ENCODE assay signal across 9 cellular contexts in the genomic region with DNA sequence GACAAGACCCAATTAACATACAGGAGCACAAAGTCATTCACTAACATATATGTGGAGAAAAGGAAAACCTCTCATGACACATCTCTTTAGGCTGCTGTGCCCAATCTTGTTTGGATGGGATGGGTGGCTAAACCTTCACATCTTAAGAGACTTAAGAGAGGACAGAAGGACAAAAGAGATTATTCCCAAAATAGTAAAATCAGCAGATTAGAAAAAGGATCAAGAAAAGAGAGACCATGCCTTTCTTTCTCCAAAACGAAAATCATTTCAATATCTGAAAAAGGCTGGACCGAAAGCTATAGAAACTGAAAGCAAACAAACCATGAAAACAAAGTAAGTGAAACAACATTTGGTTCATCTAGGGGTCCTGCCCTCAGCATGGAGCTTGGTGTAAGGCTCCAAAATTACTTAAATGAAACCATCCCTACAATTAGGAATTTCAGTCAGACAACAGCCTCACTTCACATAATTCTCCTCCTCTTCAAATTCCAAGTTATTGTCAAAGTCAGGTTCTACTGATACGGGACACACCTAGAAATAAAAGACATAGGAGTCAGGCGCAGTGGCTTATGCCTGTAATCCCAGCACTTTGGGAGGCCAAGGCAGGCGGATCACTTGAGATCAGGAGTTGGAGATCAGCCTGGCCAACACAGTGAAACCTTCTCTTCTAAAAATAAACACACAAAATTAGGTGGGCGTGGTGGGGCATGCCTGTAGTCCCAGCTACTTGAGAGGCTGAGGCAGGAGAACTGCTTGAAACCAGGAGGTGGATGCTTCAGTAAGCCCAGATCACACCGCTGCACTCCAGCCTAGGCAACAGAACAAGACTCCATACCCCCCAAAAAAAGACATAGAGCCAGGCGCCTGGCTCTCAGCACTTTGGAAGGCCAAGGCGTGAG. TPM values are rescaled to one million over a fixed set of nuclear protein-coding genes. Genes with fewer than 3 reads are reported as not detected.
DNase-seq lines count a peak whose midpoint lies in the region; ATAC-seq and TF ChIP-seq lines count a peak whose summit lies in the region.
"Had no signal": no experiment of that assay in that cellular context is flagged by ENCODE, and none has a peak within 500 bp of the region (broad histone marks: within the 10 kb centered on the region; RNA-seq: fewer than 3 reads in every experiment).

No MANE protein-coding gene starts in this region.

- peaks cover 68% of the 10 kb centered on the region for H4K20me1 ChIP-seq in KMS-11 (ENCODE audit: insufficient read depth)

- ATAC-seq in CD4-positive, CD25-positive, alpha-beta regulatory T cell (ENCODE audit: low read depth in 2 of 2) = no peak
- peak; percentile 23 for ATAC-seq in central memory CD8-positive, alpha-beta T cell (replicated peaks; ENCODE audit: extremely low read depth, poor library complexity, severe bottlenecking)
- no peak for ATAC-seq in naive thymus-derived CD8-positive, alpha-beta T cell
- ATAC-seq in GM18502 (IDR thresholded peaks at IDR 0.05; ENCODE audit: poor library complexity, unreplicated experiment) (no peak), HG02623 (IDR thresholded peaks at IDR 0.05; ENCODE audit: unreplicated experiment) (no peak)

- peaks cover 73% of the 10 kb centered on the region for H3K4me1 ChIP-seq in CD4-positive, CD25-positive, alpha-beta regulatory T cell (ENCODE audit: control insufficient read depth, insufficient read depth, low read length, poor library complexity, severe bottlenecking)
- H3K4me1 ChIP-seq in KMS-11 (ENCODE audit: low read depth, poor library complexity, severe bottlenecking) = peaks cover 75% of the 10 kb centered on the region

- H3K9me3 Mint-ChIP-seq in CD4-positive, CD25-positive, alpha-beta regulatory T cell = no peaks in the 10 kb centered on the region
- H3K9me3 Mint-ChIP-seq in central memory CD8-positive, alpha-beta T cell = no peaks in the 10 kb centered on the region
- no peaks in the 10 kb centered on the region for H3K9me3 Mint-ChIP-seq in naive thymus-derived CD8-positive, alpha-beta T cell

- H3K27me3 Mint-ChIP-seq in CD4-positive, CD25-positive, alpha-beta regulatory T cell = no peaks in the 10 kb centered on the region
- H3K27me3 Mint-ChIP-seq in central memory CD8-positive, alpha-beta T cell = no peaks in the 10 kb centered on the region
- H3K27me3 Mint-ChIP-seq in naive thymus-derived CD8-positive, alpha-beta T cell = no peaks in the 10 kb centered on the region

- no peaks in the 10 kb centered on the region for H3K27me3 ChIP-seq in CD4-positive, CD25-positive, alpha-beta regulatory T cell (ENCODE audit: control insufficient read depth, insufficient read depth, low read length)
- H3K27me3 ChIP-seq in KMS-11 (ENCODE audit: insufficient read depth, low read depth) = no peaks in the 10 kb centered on the region

- H3K27ac ChIP-seq in CD4-positive, CD25-positive, alpha-beta regulatory T cell (ENCODE audit: insufficient read depth, low read length, poor library complexity, severe bottlenecking) = peak overlapping the region; percentile 75
- peak overlapping the region; percentile 19; the same call in 1 of the 2 replicates for H3K27ac ChIP-seq in KMS-11

- peaks cover 61 to 92% (median 76%) of the 10 kb centered on the region in 4 donors for H3K4me1 Mint-ChIP-seq in CD4-positive, CD25-positive, alpha-beta regulatory T cell
- H3K4me1 Mint-ChIP-seq in central memory CD8-positive, alpha-beta T cell = peaks cover 78% of the 10 kb centered on the region
- H3K4me1 Mint-ChIP-seq in naive thymus-derived CD8-positive, alpha-beta T cell = peaks cover 33 to 90% (median 83%) of the 10 kb centered on the region in 4 donors

- H3K36me3 ChIP-seq in CD4-positive, CD25-positive, alpha-beta regulatory T cell (ENCODE audit: control insufficient read depth, insufficient read depth, low read length) = no peaks in the 10 kb centered on the region
- H3K36me3 ChIP-seq in KMS-11 (ENCODE audit: insufficient read depth) = no peaks in the 10 kb centered on the region

- H3K9me3 ChIP-seq in CD4-positive, CD25-positive, alpha-beta regulatory T cell (ENCODE audit: control insufficient read depth in 2 of 2, low read length in 2 of 2) = no peaks in the 10 kb centered on the region

- peak overlapping the region; percentile 86 to 91 (median 88) for H3K27ac Mint-ChIP-seq in CD4-positive, CD25-positive, alpha-beta regulatory T cell
- H3K27ac Mint-ChIP-seq in central memory CD8-positive, alpha-beta T cell (ENCODE audit: low read depth) = peak overlapping the region; percentile 94
- peak overlapping the region; percentile 10 to 90 (median 62) for H3K27ac Mint-ChIP-seq in naive thymus-derived CD8-positive, alpha-beta T cell

- H3K4me3 ChIP-seq in CD4-positive, CD25-positive, alpha-beta regulatory T cell (ENCODE audit: low read depth, low read length) = peak overlapping the region; percentile 84
- H3K4me3 ChIP-seq in KMS-11 (IDR thresholded peaks at IDR 0.05; ENCODE audit: insufficient read depth, low read depth, low read length) = peak overlapping the region; percentile 75

- peak overlapping the region; percentile 83 to 97 (median 89) for H3K4me3 Mint-ChIP-seq in CD4-positive, CD25-positive, alpha-beta regulatory T cell
- H3K4me3 Mint-ChIP-seq in central memory CD8-positive, alpha-beta T cell = peak overlapping the region; percentile 87
- H3K4me3 Mint-ChIP-seq in naive thymus-derived CD8-positive, alpha-beta T cell = peak overlapping the region; percentile 1 to 87 (median 64)

- POLR2A ChIA-PET in naive thymus-derived CD8-positive, alpha-beta T cell (lab: Charles Lee) = interaction anchor here (0.5 to 1.4 kb wide), 3 partner anchors 40 to 53 kb away, joined by 3 to 6 read pairs (median 3); no protein-coding TSS in a partner anchor

- peaks cover 6% of the 10 kb centered on the region for H3K36me3 Mint-ChIP-seq in CD4-positive, CD25-positive, alpha-beta regulatory T cell
- peaks cover 8% of the 10 kb centered on the region for H3K36me3 Mint-ChIP-seq in central memory CD8-positive, alpha-beta T cell (ENCODE audit: insufficient read depth)
- peaks cover 0 to 25% (median 6%) of the 10 kb centered on the region in 3 donors for H3K36me3 Mint-ChIP-seq in naive thymus-derived CD8-positive, alpha-beta T cell

- DNase-seq in CD4-positive, CD25-positive, alpha-beta regulatory T cell = peak in 2 of 3 donors; percentile 19 to 58
- DNase-seq in central memory CD8-positive, alpha-beta T cell (ENCODE audit: low spot score in 2 of 2) = no peak
- no peak for DNase-seq in naive thymus-derived CD8-positive, alpha-beta T cell
- DNase-seq in DMS79 (lab: John Stamatoyannopoulos, UW) (no peak), NOMO-1 treated with DMSO at 0.1 percent for 48 hours (lab: John Stamatoyannopoulos, UW; ENCODE audit: unreplicated experiment) (no peak)
- DNase-seq: DMS79 treated with DMSO at 0.1 percent for 48 hours had no signal

- no peak for TF ChIP-seq CTCF in KMS-11 (conservative IDR thresholded peaks at IDR 0.05; ENCODE audit: low read depth, low read length)

- peaks cover 97% of the 10 kb centered on the region for H3K79me2 ChIP-seq in KMS-11 (ENCODE audit: insufficient read depth, low read depth)

- H3K4me2 ChIP-seq in KMS-11 = peak overlapping the region; percentile 80

- no peak overlapping the region for H3K9ac ChIP-seq in KMS-11

- no peak overlapping the region for H2AFZ ChIP-seq in KMS-11 (ENCODE audit: low read depth)

RNA-seq across cellular contexts. Expression of a gene that starts 5.2 kb away (rescaled TPM):
- total RNA-seq in CD4-positive, CD25-positive, alpha-beta regulatory T cell = 97.2 TPM
- 100 to 1,000 TPM; 177 to 208 (median 197) TPM for polyA plus RNA-seq in CD4-positive, CD25-positive, alpha-beta regulatory T cell
- total RNA-seq in naive thymus-derived CD8-positive, alpha-beta T cell = 10 to 100 TPM; 87.5 to 99.3 TPM
- polyA plus RNA-seq in naive thymus-derived CD8-positive, alpha-beta T cell = 100 to 1,000 TPM; 114 to 143 (median 137) TPM

RNA-seq across cellular contexts. Expression of a gene that starts 58.1 kb away (rescaled TPM):
- 566 TPM for total RNA-seq in CD4-positive, CD25-positive, alpha-beta regulatory T cell
- polyA plus RNA-seq in CD4-positive, CD25-positive, alpha-beta regulatory T cell = 10 to 100 TPM; 30.8 to 95.4 (median 44.5) TPM
- 10 to 100 TPM; 31.5 to 36.5 TPM for total RNA-seq in naive thymus-derived CD8-positive, alpha-beta T cell
- 100 to 1,000 TPM in 1 of 3 donors, 10 to 100 TPM in 2; 24.3 to 459 (median 60.7) TPM for polyA plus RNA-seq in naive thymus-derived CD8-positive, alpha-beta T cell

Comparison
In these comparisons a context has a peak if more than half of its experiments do, and no peak if none do; other contexts are left out.
1. DNase-seq: peak in CD4-positive, CD25-positive, alpha-beta regulatory T cell (2 of 3); none in central memory CD8-positive, alpha-beta T cell (0 of 2), naive thymus-derived CD8-positive, alpha-beta T cell (0 of 10), DMS79 (single experiment) and NOMO-1 treated with DMSO at 0.1 percent for 48 hours (single experiment).
2. RNA of a gene that starts 58.1 kb away (total RNA-seq): 566 TPM in CD4-positive, CD25-positive, alpha-beta regulatory T cell (single experiment); 31.5 to 36.5 TPM in naive thymus-derived CD8-positive, alpha-beta T cell; every median in the first group is over 10 times any median in the second.
3. Peak in every context shown above with its lines, with median percentiles within 50 percentile points of each other: H3K27ac Mint-ChIP-seq and H3K4me3 Mint-ChIP-seq.